8 cellular contexts compared by ENCODE assay signal in genomic region chr17:40014375-40014980, GRCh38. TPM values are rescaled to one million over a fixed set of nuclear protein-coding genes. Genes with fewer than 3 reads are reported as not detected.
DNase-seq lines count a peak whose midpoint lies in the region; ATAC-seq and TF ChIP-seq lines count a peak whose summit lies in the region.
"Had no signal": no experiment of that assay in that cellular context is flagged by ENCODE, and none has a peak within 500 bp of the region (broad histone marks: within the 10 kb centered on the region; RNA-seq: fewer than 3 reads in every experiment).

No MANE protein-coding gene starts in this region.

- intact Hi-C loops in right cardiac atrium (cut with DNase I), result loop anchor here in 3 of 4 donors (10.0 kb wide), 4 partner anchors 60 to 180 kb away; no protein-coding TSS in a partner anchor
- intact Hi-C loops in testis (cut with DNase I; ENCODE audit: low total_unique reads), result loop anchor here (5.0 kb wide), 1 partner anchor 158 kb away; no protein-coding TSS in a partner anchor

- ATAC-seq in WTC11 (no peak), right cardiac atrium (peak; percentile 12 to 28)
- ATAC-seq in stimulated activated naive CD8-positive, alpha-beta T cell treated with anti-CD3 and anti-CD28 coated beads, Interleukin-15, amount 100 ng/mL, for 72 hours, result no peak

- H3K27ac ChIP-seq in right cardiac atrium (ENCODE audit: low read length) (peak overlapping the region; percentile 40), testis (peak overlapping the region; percentile 14 to 78)

- no peaks in the 10 kb centered on the region for H3K27me3 Mint-ChIP-seq in WTC11 (ENCODE audit: low read depth)
- H3K27me3 Mint-ChIP-seq in stimulated activated naive CD8-positive, alpha-beta T cell treated with anti-CD3 and anti-CD28 coated beads, Interleukin-15, amount 100 ng/mL, for 72 hours, result peaks cover 9% of the 10 kb centered on the region

- DNase-seq in WTC11 (ENCODE audit: low spot score) (no peak), right cardiac atrium (peak; percentile 39 to 62 (median 48)), testis (no peak), MG63 (no peak), GM19240 (ENCODE audit: insufficient read length, low spot score) (no peak)
- no peak for DNase-seq in stimulated activated naive CD8-positive, alpha-beta T cell treated with anti-CD3 and anti-CD28 coated beads, Interleukin-15, amount 100 ng/mL, for 72 hours
- DNase-seq: NCI-H1417 treated with DMSO at 0.1 percent for 48 hours had no signal

- H3K36me3 ChIP-seq in testis (ENCODE audit: low read depth, missing control alignments) (no peaks in the 10 kb centered on the region), MG63 (peaks cover 6% of the 10 kb centered on the region)

- no peaks in the 10 kb centered on the region for H3K27me3 ChIP-seq in right cardiac atrium (ENCODE audit: control insufficient read depth, insufficient read depth)
- H3K27me3 ChIP-seq in testis, result no peaks in the 10 kb centered on the region
- H3K27me3 ChIP-seq in MG63, result no peaks in the 10 kb centered on the region

- 37% methylated on average over 18 of the region's 18 CpGs for WGBS in right cardiac atrium
- 22 to 52% methylated on average over 12 to 15 of the region's 18 CpGs for WGBS in testis, 2 donors

- H3K4me1 Mint-ChIP-seq in WTC11, result peaks cover 45% of the 10 kb centered on the region
- H3K4me1 Mint-ChIP-seq in stimulated activated naive CD8-positive, alpha-beta T cell treated with anti-CD3 and anti-CD28 coated beads, Interleukin-15, amount 100 ng/mL, for 72 hours, result peaks cover 28% of the 10 kb centered on the region

- H3K4me1 ChIP-seq in right cardiac atrium (ENCODE audit: control insufficient read depth, insufficient read depth, low read length), result peaks cover 10% of the 10 kb centered on the region
- H3K4me1 ChIP-seq in testis, result peaks cover 39% of the 10 kb centered on the region

- CTCF ChIA-PET in WTC11 (lab: Charles Lee), result interaction anchor here (0.6 to 7.6 kb wide), 8 partner anchors 12 to 276 kb away, joined by 3 to 128 read pairs (median 12); no protein-coding TSS in a partner anchor

- TF ChIP-seq POLR2A in testis (IDR thresholded peaks at IDR 0.05), result no peak

- peaks cover 14% of the 10 kb centered on the region for H3K9me3 Mint-ChIP-seq in WTC11
- H3K9me3 Mint-ChIP-seq in stimulated activated naive CD8-positive, alpha-beta T cell treated with anti-CD3 and anti-CD28 coated beads, Interleukin-15, amount 100 ng/mL, for 72 hours, result no peaks in the 10 kb centered on the region
- H3K9me3 Mint-ChIP-seq: T-helper 1 cell treated with Interleukin-12 subunit alpha and Interleukin-12 subunit beta and Interleukin-4 antibody, amounts not matched to agents 30 μg/mL and 1 μg/mL, for 36 hours had no signal

- no peaks in the 10 kb centered on the region for H3K36me3 Mint-ChIP-seq in WTC11

- H3K4me3 Mint-ChIP-seq in WTC11, result no peak overlapping the region
- no peak overlapping the region for H3K4me3 Mint-ChIP-seq in stimulated activated naive CD8-positive, alpha-beta T cell treated with anti-CD3 and anti-CD28 coated beads, Interleukin-15, amount 100 ng/mL, for 72 hours
- H3K4me3 Mint-ChIP-seq: T-helper 1 cell treated with Interleukin-12 subunit alpha and Interleukin-12 subunit beta and Interleukin-4 antibody, amounts not matched to agents 30 μg/mL and 1 μg/mL, for 36 hours had no signal

- H3K9me3 ChIP-seq in right cardiac atrium (ENCODE audit: control insufficient read depth, low read length) (no peaks in the 10 kb centered on the region), testis (no peaks in the 10 kb centered on the region), MG63 (no peaks in the 10 kb centered on the region)

- H3K4me3 ChIP-seq in right cardiac atrium (ENCODE audit: low read length), result no peak overlapping the region
- no peak overlapping the region for H3K4me3 ChIP-seq in testis
- no peak overlapping the region for H3K4me3 ChIP-seq in MG63

- TF ChIP-seq CTCF in WTC11 (IDR thresholded peaks at IDR 0.05), result no peak
- TF ChIP-seq CTCF in testis (IDR thresholded peaks at IDR 0.05), result no peak

- POLR2A ChIA-PET in WTC11 (lab: Charles Lee), result no interaction called here

- no peak overlapping the region for H3K27ac Mint-ChIP-seq in WTC11
- H3K27ac Mint-ChIP-seq in stimulated activated naive CD8-positive, alpha-beta T cell treated with anti-CD3 and anti-CD28 coated beads, Interleukin-15, amount 100 ng/mL, for 72 hours, result no peak overlapping the region
- H3K27ac Mint-ChIP-seq: T-helper 1 cell treated with Interleukin-12 subunit alpha and Interleukin-12 subunit beta and Interleukin-4 antibody, amounts not matched to agents 30 μg/mL and 1 μg/mL, for 36 hours had no signal

TF ChIP-seq in WTC11, 78 proteins besides CTCF, POLR2A, EP300 and RAD21:
- TF ChIP-seq ZSCAN18 (CRISPR knock-in tag; IDR thresholded peaks at IDR 0.05) (no peak), MAX (CRISPR knock-in tag; IDR thresholded peaks at IDR 0.05) (no peak), HMGXB4 (CRISPR knock-in tag; IDR thresholded peaks at IDR 0.05) (no peak), CBFB (CRISPR knock-in tag; IDR thresholded peaks at IDR 0.05; ENCODE audit: low read depth) (no peak), ESRRA (CRISPR knock-in tag; IDR thresholded peaks at IDR 0.05; ENCODE audit: borderline replicate concordance) (no peak), NFYB (CRISPR knock-in tag; conservative IDR thresholded peaks at IDR 0.05; ENCODE audit: low read depth) (no peak), ZNF121 (CRISPR knock-in tag; IDR thresholded peaks at IDR 0.05) (0 out of 2 replicates have a peak, but pooled peaks have one; percentile 15), IRF1 (CRISPR knock-in tag; IDR thresholded peaks at IDR 0.05) (no peak)

RNA-seq across cellular contexts. Expression of gene CSF3, which starts 0.8 kb away (rescaled TPM):
- total RNA-seq in WTC11 (2021), result not detected in 3 replicates
- total RNA-seq in right cardiac atrium, result under 1 TPM in 2 of 4 donors, not detected in 2; 0.40 to 0.58 TPM
- 0.97 TPM for polyA plus RNA-seq in right cardiac atrium
- total RNA-seq in testis, result 1 to 10 TPM; 2.4 to 3.6 TPM
- polyA plus RNA-seq in testis (ENCODE audit: insufficient read depth, low read depth, low replicate concordance), result 0.80 TPM
- not detected in 2 replicates for total RNA-seq in MG63 (2014; rRNA removed; shearing (Covaris generic); ENCODE audit: low replicate concordance)

RNA-seq across cellular contexts. Expression of gene PSMD3, which starts 33.9 kb away (rescaled TPM):
- total RNA-seq in WTC11 (2021) (157 to 190 TPM (median 158 TPM) in 3 replicates), right cardiac atrium (10 to 100 TPM; 80.0 to 83.1 (median 81.1) TPM), testis (100 to 1,000 TPM; 112 to 129 TPM)
- polyA plus RNA-seq in right cardiac atrium (85.8 TPM), testis (ENCODE audit: insufficient read depth, low read depth, low replicate concordance) (128 TPM)
- 232 and 331 TPM in 2 replicates for total RNA-seq in MG63 (2014; rRNA removed; shearing (Covaris generic); ENCODE audit: low replicate concordance)

RNA-seq across cellular contexts. Expression of gene MED24, which starts 39.7 kb away (rescaled TPM):
- total RNA-seq in WTC11 (2021) (95.5 to 107 TPM (median 103 TPM) in 3 replicates), right cardiac atrium (10 to 100 TPM; 54.3 to 60.5 (median 54.7) TPM), testis (100 to 1,000 TPM; 151 to 172 TPM)
- polyA plus RNA-seq in right cardiac atrium (45.1 TPM), testis (ENCODE audit: insufficient read depth, low read depth, low replicate concordance) (127 TPM)
- total RNA-seq in MG63 (2014; rRNA removed; shearing (Covaris generic); ENCODE audit: low replicate concordance), result 83.1 and 96.3 TPM in 2 replicates

RNA-seq across cellular contexts. Expression of gene THRA, which starts 48.3 kb away (rescaled TPM):
- 11.9 to 15.9 TPM (median 12.0 TPM) in 3 replicates for total RNA-seq in WTC11 (2021)
- total RNA-seq in right cardiac atrium, result 10 to 100 TPM; 80.6 to 99.5 (median 95.9) TPM
- 73.3 TPM for polyA plus RNA-seq in right cardiac atrium
- 10 to 100 TPM; 44.9 to 51.7 TPM for total RNA-seq in testis
- polyA plus RNA-seq in testis (ENCODE audit: insufficient read depth, low read depth, low replicate concordance), result 41.2 TPM
- 11.5 and 18.1 TPM in 2 replicates for total RNA-seq in MG63 (2014; rRNA removed; shearing (Covaris generic); ENCODE audit: low replicate concordance)

RNA-seq across cellular contexts. Expression of gene GSDMA, which starts 51.7 kb away (rescaled TPM):
- not detected in 3 replicates for total RNA-seq in WTC11 (2021)
- total RNA-seq in right cardiac atrium, result under 1 TPM in 3 of 4 donors, not detected in 1; 0.29 to 0.97 (median 0.53) TPM
- polyA plus RNA-seq in right cardiac atrium, result not detected
- total RNA-seq in testis, result under 1 TPM in 1 of 2 donors, not detected in 1; 0.37 TPM
- 0.34 TPM for polyA plus RNA-seq in testis (ENCODE audit: insufficient read depth, low read depth, low replicate concordance)
- not detected in 2 replicates for total RNA-seq in MG63 (2014; rRNA removed; shearing (Covaris generic); ENCODE audit: low replicate concordance)

Comparison
In these comparisons a context has a peak if more than half of its experiments do, and no peak if none do; other contexts are left out.
1. ATAC-seq: peak in right cardiac atrium (2 of 2); none in WTC11 (single experiment) and stimulated activated naive CD8-positive, alpha-beta T cell treated with anti-CD3 and anti-CD28 coated beads, Interleukin-15, amount 100 ng/mL, for 72 hours (single experiment).
2. DNase-seq: peak in right cardiac atrium (3 of 3); none in WTC11 (single experiment), testis (single experiment), stimulated activated naive CD8-positive, alpha-beta T cell treated with anti-CD3 and anti-CD28 coated beads, Interleukin-15, amount 100 ng/mL, for 72 hours (0 of 2), MG63 (single experiment) and GM19240 (single experiment).